In the genomic region with DNA sequence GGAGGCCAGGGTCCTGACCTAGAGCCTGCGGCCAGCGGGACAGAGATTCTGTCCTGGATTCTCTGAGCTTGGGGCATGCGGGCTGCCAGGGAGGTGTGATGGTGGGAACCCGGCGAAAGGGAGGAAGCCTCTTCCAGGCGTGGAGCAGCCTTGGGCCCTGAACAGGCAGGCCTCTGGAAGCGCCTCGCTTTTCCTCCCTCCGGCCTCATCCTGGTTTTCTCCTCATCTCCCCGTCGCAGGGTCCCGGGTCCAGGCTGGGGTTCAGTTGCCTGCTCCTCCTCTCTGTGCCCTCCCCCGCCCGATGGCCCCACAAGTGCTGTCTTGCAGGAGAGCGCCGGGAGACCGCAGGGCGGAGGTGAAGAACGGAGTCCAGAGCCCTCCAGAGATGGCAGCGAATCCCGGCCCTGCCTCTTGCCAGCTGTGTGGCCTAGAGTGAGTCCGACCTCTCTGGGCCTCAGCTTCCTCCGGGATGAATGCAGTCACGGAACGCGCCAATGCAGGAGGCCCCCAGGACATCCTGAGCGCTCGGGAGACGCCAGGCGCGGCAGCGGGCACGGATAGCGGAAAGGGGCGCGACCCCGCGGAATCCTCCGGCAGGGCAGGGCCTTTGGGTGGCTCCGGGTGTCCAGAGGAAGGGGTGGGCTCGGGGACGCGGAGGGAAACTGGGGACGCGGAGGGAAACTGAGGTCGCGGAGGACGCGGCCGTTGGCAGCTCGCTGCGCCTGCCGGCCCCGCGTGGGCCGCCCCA, we compare ENCODE assay signal across 8 cellular contexts. TPM values are rescaled to one million over a fixed set of nuclear protein-coding genes. Genes with fewer than 3 reads are reported as not detected.
DNase-seq lines count a peak whose midpoint lies in the region; ATAC-seq lines count a peak whose summit lies in the region.

No MANE protein-coding gene starts in this region.

- peaks cover 62% of the 10 kb centered on the region for H3K27me3 Mint-ChIP-seq in stimulated activated naive CD8-positive, alpha-beta T cell treated with anti-CD3 and anti-CD28 coated beads, Interleukin-15, amount 100 ng/mL, for 72 hours

- H3K27ac ChIP-seq in iPS-18a (ENCODE audit: low read length) = no peak overlapping the region

- peak; percentile 9 to 28 for ATAC-seq in activated naive CD4-positive, alpha-beta T cell treated with anti-CD3 and anti-CD28 coated beads, Interleukin-2, amount 50 U/mL, for 72 hours
- peak; percentile 21 for ATAC-seq in stimulated activated naive CD8-positive, alpha-beta T cell treated with anti-CD3 and anti-CD28 coated beads, Interleukin-15, amount 100 ng/mL, for 72 hours
- ATAC-seq in HG02970 (IDR thresholded peaks at IDR 0.05; ENCODE audit: low FRiP score, unreplicated experiment) = no peak
- ATAC-seq in GM18861 (IDR thresholded peaks at IDR 0.05; ENCODE audit: unreplicated experiment) = no peak

- DNase-seq in NCI-H345 treated with DMSO at 0.1 percent for 48 hours (lab: John Stamatoyannopoulos, UW; ENCODE audit: unreplicated experiment) (peak; percentile 30), NCI-H345 (lab: John Stamatoyannopoulos, UW) (no peak), UCSD-AML1 (lab: John Stamatoyannopoulos, UW; ENCODE audit: unreplicated experiment) (no peak)
- no peak for DNase-seq in activated naive CD4-positive, alpha-beta T cell treated with anti-CD3 and anti-CD28 coated beads, Interleukin-2, amount 50 U/mL, for 72 hours (ENCODE audit: low spot score in 2 of 2)
- DNase-seq in stimulated activated naive CD8-positive, alpha-beta T cell treated with anti-CD3 and anti-CD28 coated beads, Interleukin-15, amount 100 ng/mL, for 72 hours = no peak

- no peaks in the 10 kb centered on the region for H3K36me3 Mint-ChIP-seq in activated naive CD4-positive, alpha-beta T cell treated with anti-CD3 and anti-CD28 coated beads, Interleukin-2, amount 50 U/mL, for 72 hours

- H3K9me3 Mint-ChIP-seq in activated naive CD4-positive, alpha-beta T cell treated with anti-CD3 and anti-CD28 coated beads, Interleukin-2, amount 50 U/mL, for 72 hours = no peaks in the 10 kb centered on the region
- H3K9me3 Mint-ChIP-seq in stimulated activated naive CD8-positive, alpha-beta T cell treated with anti-CD3 and anti-CD28 coated beads, Interleukin-15, amount 100 ng/mL, for 72 hours = no peaks in the 10 kb centered on the region

- H3K27ac Mint-ChIP-seq in activated naive CD4-positive, alpha-beta T cell treated with anti-CD3 and anti-CD28 coated beads, Interleukin-2, amount 50 U/mL, for 72 hours = no peak overlapping the region
- H3K27ac Mint-ChIP-seq in stimulated activated naive CD8-positive, alpha-beta T cell treated with anti-CD3 and anti-CD28 coated beads, Interleukin-15, amount 100 ng/mL, for 72 hours = peak overlapping the region in 1 of 2 donors; percentile 74

- peak overlapping the region; percentile 64 to 80 for H3K4me3 Mint-ChIP-seq in stimulated activated naive CD8-positive, alpha-beta T cell treated with anti-CD3 and anti-CD28 coated beads, Interleukin-15, amount 100 ng/mL, for 72 hours

- no peaks in the 10 kb centered on the region for H3K36me3 ChIP-seq in iPS-18a (ENCODE audit: control insufficient read depth, low read depth, low read length)

- peak overlapping the region; percentile 55 for H3K4me3 ChIP-seq in iPS-18a (ENCODE audit: low read length)

- H3K4me1 ChIP-seq in iPS-18a (ENCODE audit: control insufficient read depth, low read depth, low read length) = peaks cover 3% of the 10 kb centered on the region

- H3K4me1 Mint-ChIP-seq in stimulated activated naive CD8-positive, alpha-beta T cell treated with anti-CD3 and anti-CD28 coated beads, Interleukin-15, amount 100 ng/mL, for 72 hours = peaks cover 21% of the 10 kb centered on the region

- no peak overlapping the region for H3K9ac ChIP-seq in iPS-18a (ENCODE audit: low read length)

- peaks cover 41% of the 10 kb centered on the region for H3K27me3 ChIP-seq in iPS-18a (ENCODE audit: control insufficient read depth, insufficient read depth, low read length)

- H3K9me3 ChIP-seq in iPS-18a (ENCODE audit: control insufficient read depth, low read depth, low read length) = no peaks in the 10 kb centered on the region

RNA-seq across cellular contexts. Expression of gene RAB11FIP4, which starts 0.6 kb away (rescaled TPM):
- 10 to 100 TPM; 22.5 to 39.0 TPM for total RNA-seq in activated naive CD4-positive, alpha-beta T cell treated with anti-CD3 and anti-CD28 coated beads, Interleukin-2, amount 50 U/mL, for 72 hours

Comparison
In these comparisons a context has a peak if more than half of its experiments do, and no peak if none do; other contexts are left out.
1. ATAC-seq: peak in activated naive CD4-positive, alpha-beta T cell treated with anti-CD3 and anti-CD28 coated beads, Interleukin-2, amount 50 U/mL, for 72 hours (2 of 2) and stimulated activated naive CD8-positive, alpha-beta T cell treated with anti-CD3 and anti-CD28 coated beads, Interleukin-15, amount 100 ng/mL, for 72 hours (single experiment); none in HG02970 (single experiment) and GM18861 (single experiment).